Comparison of ENCODE assay signal across 12 cellular contexts in genomic region chr9:113350937-113351336, GRCh38. TPM values are rescaled to one million over a fixed set of nuclear protein-coding genes. Genes with fewer than 3 reads are reported as not detected.
DNase-seq lines count a peak whose midpoint lies in the region; ATAC-seq lines count a peak whose summit lies in the region.
"Had no signal": no experiment of that assay in that cellular context is flagged by ENCODE, and none has a peak within 500 bp of the region (broad histone marks: within the 10 kb centered on the region; RNA-seq: fewer than 3 reads in every experiment).

No MANE protein-coding gene starts in this region.

- H3K4me1 Mint-ChIP-seq in CD8-positive, alpha-beta memory T cell: peaks cover 18 to 23% (median 22%) of the 10 kb centered on the region in 3 donors
- peaks cover 17 to 18% of the 10 kb centered on the region in 2 donors for H3K4me1 Mint-ChIP-seq in effector memory CD8-positive, alpha-beta T cell (ENCODE audit: low read depth in 2 of 2)

- H3K4me3 ChIP-seq in CD8-positive, alpha-beta memory T cell (ENCODE audit: low read length): no peak overlapping the region
- H3K4me3 ChIP-seq: cardiac muscle cell, MG63 had no signal

- H3K36me3 Mint-ChIP-seq in CD8-positive, alpha-beta memory T cell: no peaks in the 10 kb centered on the region
- H3K36me3 Mint-ChIP-seq in effector memory CD8-positive, alpha-beta T cell (ENCODE audit: insufficient read depth): no peaks in the 10 kb centered on the region

- peaks cover 18% of the 10 kb centered on the region for H3K4me1 ChIP-seq in CD8-positive, alpha-beta memory T cell (ENCODE audit: insufficient read depth, low read length)

- POLR2A ChIA-PET in CD8-positive, alpha-beta memory T cell (lab: Charles Lee): no interaction called here

- no peaks in the 10 kb centered on the region for H3K9me3 Mint-ChIP-seq in CD8-positive, alpha-beta memory T cell
- no peaks in the 10 kb centered on the region for H3K9me3 Mint-ChIP-seq in effector memory CD8-positive, alpha-beta T cell

- peaks cover 21% of the 10 kb centered on the region for H3K27me3 ChIP-seq in CD8-positive, alpha-beta memory T cell (ENCODE audit: insufficient read depth, low read length, poor library complexity, severe bottlenecking)

- ATAC-seq in GM21529 (IDR thresholded peaks at IDR 0.05; ENCODE audit: unreplicated experiment): peak; percentile 47
- ATAC-seq in effector memory CD8-positive, alpha-beta T cell (replicated peaks): peak; percentile 26

- peak overlapping the region in 1 of 8 donors; percentile 42 for H3K27ac Mint-ChIP-seq in CD8-positive, alpha-beta memory T cell
- H3K27ac Mint-ChIP-seq in effector memory CD8-positive, alpha-beta T cell: peak overlapping the region in 1 of 2 donors; percentile 9

- CTCF ChIA-PET in CD8-positive, alpha-beta memory T cell (lab: Charles Lee): interaction anchor here (1.3 to 2.8 kb wide), 2 partner anchors 11 to 51 kb away, joined by 3 to 10 read pairs; partner anchors contain the start of gene ALAD

- no peak overlapping the region for H3K27ac ChIP-seq in CD8-positive, alpha-beta memory T cell (ENCODE audit: low read depth, low read length)
- H3K27ac ChIP-seq: cardiac muscle cell had no signal

- DNase-seq in CD8-positive, alpha-beta memory T cell: peak in 3 of 5 donors; percentile 8 to 51 (median 11)
- DNase-seq in RPMI8226: peak; percentile 60
- no peak for DNase-seq in effector memory CD8-positive, alpha-beta T cell
- DNase-seq in SHP77 (lab: John Stamatoyannopoulos, UW): no peak
- DNase-seq in NCI-H146 (lab: John Stamatoyannopoulos, UW): no peak
- DNase-seq in activated CD8-positive, alpha-beta memory T cell treated with anti-CD3 and anti-CD28 coated beads, Interleukin-2, amount 50 U/mL, for 48 hours: no peak
- DNase-seq in NCI-H1694 (lab: John Stamatoyannopoulos, UW): no peak
- DNase-seq: hypothalamus, MG63 had no signal

- no peaks in the 10 kb centered on the region for H3K36me3 ChIP-seq in CD8-positive, alpha-beta memory T cell (ENCODE audit: insufficient read depth, low read length)
- H3K36me3 ChIP-seq: cardiac muscle cell, MG63 had no signal

- H3K4me3 Mint-ChIP-seq in CD8-positive, alpha-beta memory T cell: peak overlapping the region; percentile 61 to 85 (median 79)
- H3K4me3 Mint-ChIP-seq in effector memory CD8-positive, alpha-beta T cell: peak overlapping the region; percentile 72 to 77

- H3K27me3 Mint-ChIP-seq in CD8-positive, alpha-beta memory T cell: peaks cover 23 to 36% of the 10 kb centered on the region in 2 donors
- peaks cover 19 to 52% of the 10 kb centered on the region in 2 donors for H3K27me3 Mint-ChIP-seq in effector memory CD8-positive, alpha-beta T cell

- H3K9me3 ChIP-seq in CD8-positive, alpha-beta memory T cell (ENCODE audit: low read length): no peaks in the 10 kb centered on the region
- H3K9me3 ChIP-seq: MG63 had no signal

RNA-seq across cellular contexts. Expression of gene BSPRY, which starts 1.6 kb away (rescaled TPM):
- total RNA-seq in CD8-positive, alpha-beta memory T cell: 1 to 10 TPM; 1.4 to 1.8 TPM
- 0.55 TPM for polyA plus RNA-seq in CD8-positive, alpha-beta memory T cell

RNA-seq across cellular contexts. Expression of gene WDR31, which starts 10.9 kb away (rescaled TPM):
- total RNA-seq in CD8-positive, alpha-beta memory T cell: 1 to 10 TPM; 1.3 to 1.9 TPM
- polyA plus RNA-seq in CD8-positive, alpha-beta memory T cell: 0.22 TPM

RNA-seq across cellular contexts. Expression of gene HDHD3, which starts 25.8 kb away (rescaled TPM):
- total RNA-seq in CD8-positive, alpha-beta memory T cell: 10 to 100 TPM; 11.9 to 14.3 TPM
- 39.6 TPM for polyA plus RNA-seq in CD8-positive, alpha-beta memory T cell

RNA-seq across cellular contexts. Expression of gene RNF183, which starts 47.8 kb away (rescaled TPM):
- total RNA-seq in CD8-positive, alpha-beta memory T cell: not detected
- not detected for polyA plus RNA-seq in CD8-positive, alpha-beta memory T cell
- total RNA-seq: subcutaneous adipose tissue had no signal

RNA-seq across cellular contexts. Expression of gene ALAD, which starts 50.1 kb away (rescaled TPM):
- 10 to 100 TPM; 22.3 to 22.8 TPM for total RNA-seq in CD8-positive, alpha-beta memory T cell
- polyA plus RNA-seq in CD8-positive, alpha-beta memory T cell: 22.1 TPM

Comparison
In these comparisons a context has a peak if more than half of its experiments do, and no peak if none do; other contexts are left out.
1. DNase-seq: peak in CD8-positive, alpha-beta memory T cell (3 of 5) and RPMI8226 (single experiment); none in effector memory CD8-positive, alpha-beta T cell (0 of 3), SHP77 (0 of 2), NCI-H146 (single experiment), activated CD8-positive, alpha-beta memory T cell treated with anti-CD3 and anti-CD28 coated beads, Interleukin-2, amount 50 U/mL, for 48 hours (single experiment) and NCI-H1694 (single experiment).